ENCODE assay signal across 1 cellular context in genomic region chr1:154926201-154926600, GRCh38.
TF ChIP-seq lines count a peak whose summit lies in the region.

No MANE protein-coding gene starts in this region.

TF ChIP-seq in K562, 482 proteins besides CTCF, POLR2A, EP300 and RAD21:
- TF ChIP-seq HDAC3 (IDR thresholded peaks at IDR 0.05; ENCODE audit: borderline replicate concordance, partially characterized antibody) (no peak), PKNOX1 (IDR thresholded peaks at IDR 0.05) (peak; percentile 48; the same call in 1 of the 2 replicates), CBFA2T3 (IDR thresholded peaks at IDR 0.05) (0 out of 2 replicates have a peak, but pooled peaks have one; percentile 25), MLX (CRISPR knock-in tag; conservative IDR thresholded peaks at IDR 0.05) (no peak), MEIS2 (IDR thresholded peaks at IDR 0.05; ENCODE audit: partially characterized antibody) (peak; percentile 37), CBX3 (IDR thresholded peaks at IDR 0.05; ENCODE audit: borderline replicate concordance in 1 of 2, low read length in 2 of 2) (peak in 1 of 2 experiments; percentile 40; a peak in 1 of 3 replicates), ZSCAN29 (IDR thresholded peaks at IDR 0.05) (no peak), ZNF707 (CRISPR knock-in tag; conservative IDR thresholded peaks at IDR 0.05) (no peak), CC2D1A (IDR thresholded peaks at IDR 0.05) (no peak), ZNF165 (CRISPR knock-in tag; IDR thresholded peaks at IDR 0.05; ENCODE audit: borderline replicate concordance) (no peak)
